In the genomic region with DNA sequence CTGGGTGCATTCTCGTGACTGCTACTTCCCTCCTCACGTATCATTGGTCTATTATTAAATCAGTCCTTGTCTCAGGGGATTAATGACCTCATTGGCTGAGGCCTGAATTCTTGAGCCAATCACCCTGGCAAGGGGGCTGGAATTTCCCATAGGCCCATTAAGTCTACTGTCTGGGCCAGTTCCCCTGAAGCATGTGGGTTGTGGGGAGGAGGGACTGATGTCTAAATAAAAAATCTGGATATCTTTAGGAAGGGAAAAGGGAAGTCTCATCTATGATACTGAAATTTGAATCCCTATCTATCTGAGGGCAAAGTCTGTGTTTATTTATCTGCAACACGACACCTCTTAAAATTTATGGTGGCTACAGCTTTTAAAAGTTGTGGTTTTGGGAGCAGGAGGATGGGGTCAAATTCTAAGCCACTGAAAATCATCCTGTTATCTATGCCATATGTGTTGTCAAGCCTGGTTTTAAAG, we compare ENCODE assay signal across 1 cellular context.
TF ChIP-seq lines count a peak whose summit lies in the region.

No MANE protein-coding gene starts in this region.

TF ChIP-seq in IMR-90, 13 proteins besides CTCF, POLR2A, EP300 and RAD21:
- TF ChIP-seq FOS (IDR thresholded peaks at IDR 0.05; ENCODE audit: low read depth, low read length) = no peak
- no peak for TF ChIP-seq SMC3 (IDR thresholded peaks at IDR 0.05; ENCODE audit: low read depth, low read length)
- TF ChIP-seq, protein P1, sequence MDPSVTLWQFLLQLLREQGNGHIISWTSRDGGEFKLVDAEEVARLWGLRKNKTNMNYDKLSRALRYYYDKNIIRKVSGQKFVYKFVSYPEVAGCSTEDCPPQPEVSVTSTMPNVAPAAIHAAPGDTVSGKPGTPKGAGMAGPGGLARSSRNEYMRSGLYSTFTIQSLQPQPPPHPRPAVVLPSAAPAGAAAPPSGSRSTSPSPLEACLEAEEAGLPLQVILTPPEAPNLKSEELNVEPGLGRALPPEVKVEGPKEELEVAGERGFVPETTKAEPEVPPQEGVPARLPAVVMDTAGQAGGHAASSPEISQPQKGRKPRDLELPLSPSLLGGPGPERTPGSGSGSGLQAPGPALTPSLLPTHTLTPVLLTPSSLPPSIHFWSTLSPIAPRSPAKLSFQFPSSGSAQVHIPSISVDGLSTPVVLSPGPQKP (IDR thresholded peaks at IDR 0.05; ENCODE audit: borderline replicate concordance, low read depth, low read length) = no peak
- TF ChIP-seq MXI1 (IDR thresholded peaks at IDR 0.05; ENCODE audit: borderline replicate concordance, low read depth, low read length) = no peak
- TF ChIP-seq MAZ (IDR thresholded peaks at IDR 0.05; ENCODE audit: borderline replicate concordance, low read depth, low read length) = no peak
- no peak for TF ChIP-seq RCOR1 (IDR thresholded peaks at IDR 0.05; ENCODE audit: insufficient replicate concordance, low read length)
- TF ChIP-seq CEBPB (IDR thresholded peaks at IDR 0.05; ENCODE audit: low read depth, low read length) = no peak
